Comparison of ENCODE assay signal across 17 cellular contexts in genomic region chrX:71625471-71625870, GRCh38. TPM values are rescaled to one million over a fixed set of nuclear protein-coding genes. Genes with fewer than 3 reads are reported as not detected.
DNase-seq lines count a peak whose midpoint lies in the region; ATAC-seq, FAIRE-seq and TF ChIP-seq lines count a peak whose summit lies in the region.
"Had no signal": no experiment of that assay in that cellular context is flagged by ENCODE, and none has a peak within 500 bp of the region (broad histone marks: within the 10 kb centered on the region; RNA-seq: fewer than 3 reads in every experiment).

No MANE protein-coding gene starts in this region.

- CTCF ChIA-PET in HepG2 (lab: Yijun Ruan, JAX; ENCODE audit: low intra/inter-chr PET ratio, low total read pairs) = no interaction called here

- H3K9ac ChIP-seq in HepG2 (ENCODE audit: insufficient read depth, low read depth, low read length) = no peak overlapping the region
- H3K9ac ChIP-seq: BLaER1 had no signal

- TF ChIP-seq RAD21 in HepG2 (CRISPR knock-in tag; IDR thresholded peaks at IDR 0.05) = no peak

- no peak overlapping the region for H3K4me3 ChIP-seq in HepG2 (replicated peaks in 1 of 3; ENCODE audit: insufficient read depth in 1 of 3, low read depth in 2 of 3, low read length in 3 of 3)
- H3K4me3 ChIP-seq in right lobe of liver = no peak overlapping the region
- H3K4me3 ChIP-seq in spleen = no peak overlapping the region
- H3K4me3 ChIP-seq: BLaER1 had no signal

- peaks cover 16% of the 10 kb centered on the region for H3K36me3 Mint-ChIP-seq in central memory CD8-positive, alpha-beta T cell (ENCODE audit: insufficient read depth)
- no peaks in the 10 kb centered on the region for H3K36me3 Mint-ChIP-seq in stimulated activated memory B cell treated with anti-CD40 and anti-IgM and Interleukin-4, amounts not matched to agents 10 μg/mL and 1 μg/mL and 100 μg/mL, for 72 hours
- H3K36me3 Mint-ChIP-seq: CD14-positive monocyte had no signal

- H3K27ac ChIP-seq in HepG2 (ENCODE audit: extremely low read length, insufficient read depth, low read length) = no peak overlapping the region
- H3K27ac ChIP-seq in right lobe of liver = no peak overlapping the region
- H3K27ac ChIP-seq in spleen = no peak overlapping the region
- H3K27ac ChIP-seq: BLaER1 had no signal

- no peaks in the 10 kb centered on the region for H3K27me3 ChIP-seq in HepG2 (ENCODE audit: control insufficient read depth in 1 of 2, insufficient read depth in 2 of 2, low read length in 2 of 2)
- no peaks in the 10 kb centered on the region for H3K27me3 ChIP-seq in right lobe of liver
- no peaks in the 10 kb centered on the region for H3K27me3 ChIP-seq in spleen (replicated peaks in 1 of 7)

- H3K79me2 ChIP-seq in HepG2 (ENCODE audit: insufficient read depth, low read length) = no peaks in the 10 kb centered on the region

- no peaks in the 10 kb centered on the region for H3K27me3 Mint-ChIP-seq in central memory CD8-positive, alpha-beta T cell
- no peaks in the 10 kb centered on the region for H3K27me3 Mint-ChIP-seq in stimulated activated memory B cell treated with anti-CD40 and anti-IgM and Interleukin-4, amounts not matched to agents 10 μg/mL and 1 μg/mL and 100 μg/mL, for 72 hours

- WGBS in HepG2 (ENCODE audit: low lambda C conversion rate) = 34% methylated on average over 5 of the region's 5 CpGs
- WGBS in right lobe of liver (ENCODE audit: insufficient coverage, low coverage, low lambda C conversion rate, missing lambda C conversion rate) = 73% methylated on average over 5 of the region's 5 CpGs
- WGBS in spleen, 5 donors = 78 to 90% (median 80%) methylated on average over 5 of the region's 5 CpGs

- ATAC-seq in HepG2 (no peak), right lobe of liver (no peak)
- ATAC-seq in central memory CD8-positive, alpha-beta T cell (replicated peaks; ENCODE audit: extremely low read depth, poor library complexity, severe bottlenecking) = no peak
- no peak for ATAC-seq in stimulated activated memory B cell treated with anti-CD40 and anti-IgM and Interleukin-4, amounts not matched to agents 10 μg/mL and 1 μg/mL and 100 μg/mL, for 72 hours

- H3K4me2 ChIP-seq in HepG2 (ENCODE audit: low read depth, low read length) = no peak overlapping the region
- H3K4me2 ChIP-seq: BLaER1 had no signal

- no peaks in the 10 kb centered on the region for H3K9me3 Mint-ChIP-seq in central memory CD8-positive, alpha-beta T cell
- no peaks in the 10 kb centered on the region for H3K9me3 Mint-ChIP-seq in stimulated activated memory B cell treated with anti-CD40 and anti-IgM and Interleukin-4, amounts not matched to agents 10 μg/mL and 1 μg/mL and 100 μg/mL, for 72 hours
- H3K9me3 Mint-ChIP-seq: CD14-positive monocyte had no signal

- H3K4me1 Mint-ChIP-seq in central memory CD8-positive, alpha-beta T cell = peaks cover 19% of the 10 kb centered on the region
- H3K4me1 Mint-ChIP-seq in stimulated activated memory B cell treated with anti-CD40 and anti-IgM and Interleukin-4, amounts not matched to agents 10 μg/mL and 1 μg/mL and 100 μg/mL, for 72 hours = peaks cover 51% of the 10 kb centered on the region

- no peak overlapping the region for H3K4me3 Mint-ChIP-seq in central memory CD8-positive, alpha-beta T cell
- H3K4me3 Mint-ChIP-seq in stimulated activated memory B cell treated with anti-CD40 and anti-IgM and Interleukin-4, amounts not matched to agents 10 μg/mL and 1 μg/mL and 100 μg/mL, for 72 hours = no peak overlapping the region
- H3K4me3 Mint-ChIP-seq: CD14-positive monocyte, H9 had no signal

- H2AFZ ChIP-seq in HepG2 (ENCODE audit: low read length) = no peak overlapping the region

- DNase-seq in HepG2 (ENCODE audit: low spot score) (peak; percentile 27), right lobe of liver (no peak), GM19239 (ENCODE audit: insufficient read length, low spot score) (no peak), spleen (no peak), NCI-H510A (lab: John Stamatoyannopoulos, UW) (no peak)
- DNase-seq in central memory CD8-positive, alpha-beta T cell (ENCODE audit: low spot score in 2 of 2) = no peak
- DNase-seq: ACHN; Calu3; CD4-positive, alpha-beta memory T cell; DMS79 treated with DMSO at 0.1 percent for 48 hours; GF-D8; H9 had no signal

- in situ Hi-C loops in HepG2 (cut with HindIII; ENCODE audit: extremely low pct_ligation_motif_present, low pct_unique_long_range_greater_than_20kb) = no loop called here

- intact Hi-C loops in HepG2 (cut with micrococcal nuclease; ENCODE audit: unreplicated experiment) (no loop called here), right lobe of liver (cut with DNase I) (no loop called here), spleen (cut with DNase I; ENCODE audit: low total_unique reads) (no loop called here)

- H3K4me1 ChIP-seq in HepG2 (ENCODE audit: insufficient read depth, low read length) = peaks cover 70% of the 10 kb centered on the region
- no peaks in the 10 kb centered on the region for H3K4me1 ChIP-seq in right lobe of liver
- peaks cover 18 to 62% (median 46%) of the 10 kb centered on the region in 6 donors for H3K4me1 ChIP-seq in spleen

- TF ChIP-seq CTCF in HepG2 (CRISPR knock-in tag; IDR thresholded peaks at IDR 0.05) (no peak), right lobe of liver (IDR thresholded peaks at IDR 0.05) (no peak), spleen (IDR thresholded peaks at IDR 0.05 in 8 of 11, conservative IDR thresholded peaks at IDR 0.05 in 3 of 11) (no peak)

- no peaks in the 10 kb centered on the region for H3K36me3 ChIP-seq in HepG2 (replicated peaks in 1 of 2; ENCODE audit: control insufficient read depth in 1 of 2, insufficient read depth in 2 of 2, low read length in 2 of 2)
- H3K36me3 ChIP-seq in right lobe of liver = no peaks in the 10 kb centered on the region
- H3K36me3 ChIP-seq in spleen = no peaks in the 10 kb centered on the region
- H3K36me3 ChIP-seq: BLaER1 had no signal

- TF ChIP-seq POLR2A in HepG2 (IDR thresholded peaks at IDR 0.05; ENCODE audit: insufficient read depth in 1 of 2, low read depth in 2 of 2, low read length in 2 of 2) = no peak
- TF ChIP-seq POLR2A in right lobe of liver (IDR thresholded peaks at IDR 0.05) = no peak
- no peak for TF ChIP-seq POLR2A in spleen (IDR thresholded peaks at IDR 0.05)

- TF ChIP-seq EP300 in HepG2 (IDR thresholded peaks at IDR 0.05; ENCODE audit: low read depth in 2 of 2, low read length in 2 of 2) = no peak
- TF ChIP-seq EP300 in HepG2 (CRISPR knock-in tag; IDR thresholded peaks at IDR 0.05; ENCODE audit: borderline replicate concordance) = no peak

- H4K20me1 ChIP-seq in HepG2 (ENCODE audit: insufficient read depth, low read length) = no peaks in the 10 kb centered on the region
- H4K20me1 ChIP-seq: BLaER1 had no signal

- peak overlapping the region; percentile 8 for H3K27ac Mint-ChIP-seq in central memory CD8-positive, alpha-beta T cell (ENCODE audit: low read depth)
- no peak overlapping the region for H3K27ac Mint-ChIP-seq in stimulated activated memory B cell treated with anti-CD40 and anti-IgM and Interleukin-4, amounts not matched to agents 10 μg/mL and 1 μg/mL and 100 μg/mL, for 72 hours

- FAIRE-seq in HepG2 (lab: Jason Lieb, UNC) = no peak
- FAIRE-seq in GM19239 (lab: Jason Lieb, UNC) = peak; percentile 67
- FAIRE-seq: A204.1, H1 had no signal

- no TSS peak for BruUV-seq in HepG2 (replicated peaks; lab: Mats Ljungman, UMichigan)

- H3K9me3 ChIP-seq in HepG2 (ENCODE audit: low read length) = no peaks in the 10 kb centered on the region
- no peaks in the 10 kb centered on the region for H3K9me3 ChIP-seq in right lobe of liver
- no peaks in the 10 kb centered on the region for H3K9me3 ChIP-seq in spleen

- POLR2A ChIA-PET in HepG2 (lab: Yijun Ruan, JAX) = no interaction called here

RNA-seq across cellular contexts. Expression of gene CXCR3, which starts 7.2 kb away (rescaled TPM):
- total RNA-seq in HepG2 (2016; rRNA removed; fragmentation: Illumina TruSeq; extraction: Trizol) = 0.17 and 0.18 TPM in 2 replicates
- total RNA-seq in HepG2 (2016; cell fraction: cytosol; rRNA removed; fragmentation: Illumina TruSeq; extraction: Trizol; ENCODE audit: low read depth) = 0.18 and 0.20 TPM in 2 replicates
- total RNA-seq in HepG2 (2016; cell fraction: insoluble cytoplasmic fraction; rRNA removed; fragmentation: Illumina TruSeq; extraction: Trizol) = 0.13 TPM in 1 of 2 replicates, not detected in the other
- 0.10 and 0.15 TPM in 2 replicates for total RNA-seq in HepG2 (2016; cell fraction: membrane; rRNA removed; fragmentation: Illumina TruSeq; extraction: Trizol)
- 0.22 and 0.37 TPM in 2 replicates for total RNA-seq in HepG2 (2016; cell fraction: nucleus; rRNA removed; fragmentation: Illumina TruSeq; extraction: Trizol)
- not detected in 2 replicates for polyA plus RNA-seq in HepG2 (2011; rRNA removed)
- not detected in 2 replicates for polyA plus RNA-seq in HepG2 (2011; cell fraction: cytosol; rRNA removed)
- polyA plus RNA-seq in HepG2 (2011; cell fraction: nucleus; rRNA removed) = 0.07 TPM in 1 of 2 replicates, not detected in the other
- polyA plus RNA-seq in HepG2 (2012) = not detected in 2 replicates
- 0.08 and 0.09 TPM in 2 replicates for polyA plus RNA-seq in HepG2 (2016; cell fraction: cytosol; fragmentation: Illumina TruSeq; extraction: Trizol; ENCODE audit: low read depth)
- 0.32 TPM in 1 of 2 replicates, not detected in the other for polyA plus RNA-seq in HepG2 (2016; cell fraction: insoluble cytoplasmic fraction; fragmentation: Illumina TruSeq; extraction: Trizol; ENCODE audit: low read depth)
- polyA plus RNA-seq in HepG2 (2016; cell fraction: membrane; fragmentation: Illumina TruSeq; extraction: Trizol; ENCODE audit: low read depth) = 0.15 and 0.27 TPM in 2 replicates
- polyA plus RNA-seq in HepG2 (2016; cell fraction: nucleus; fragmentation: Illumina TruSeq; extraction: Trizol; ENCODE audit: insufficient read depth, low read depth) = 0.28 and 0.29 TPM in 2 replicates
- polyA minus RNA-seq in HepG2 (2011; rRNA and poly(A)+ RNA removed; ENCODE audit: low replicate concordance) = 0.30 TPM in 1 of 2 replicates, not detected in the other
- not detected in 2 replicates for polyA minus RNA-seq in HepG2 (2011; cell fraction: cytosol; rRNA and poly(A)+ RNA removed)
- not detected in 2 replicates for polyA minus RNA-seq in HepG2 (2011; cell fraction: nucleus; rRNA and poly(A)+ RNA removed)
- total RNA-seq in right lobe of liver = under 1 TPM in 1 of 6 experiments, not detected in 5; 0.13 TPM
- 1 to 10 TPM; 5.6 to 9.4 (median 8.5) TPM for total RNA-seq in spleen
- polyA plus RNA-seq in spleen = 10 to 100 TPM in 1 of 3 donors, 1 to 10 TPM in 2; 4.4 to 13.9 (median 6.4) TPM
- total RNA-seq: Calu3, H1, H9 had no signal
- polyA plus RNA-seq: H1 had no signal

RNA-seq across cellular contexts. Expression of gene GCNA, which starts 47.2 kb away (rescaled TPM):
- total RNA-seq in HepG2 (2016; rRNA removed; fragmentation: Illumina TruSeq; extraction: Trizol) = 0.17 and 0.66 TPM in 2 replicates
- total RNA-seq in HepG2 (2016; cell fraction: cytosol; rRNA removed; fragmentation: Illumina TruSeq; extraction: Trizol; ENCODE audit: low read depth) = 0.35 and 0.51 TPM in 2 replicates
- total RNA-seq in HepG2 (2016; cell fraction: insoluble cytoplasmic fraction; rRNA removed; fragmentation: Illumina TruSeq; extraction: Trizol) = 0.27 and 0.32 TPM in 2 replicates
- 0.38 and 0.43 TPM in 2 replicates for total RNA-seq in HepG2 (2016; cell fraction: membrane; rRNA removed; fragmentation: Illumina TruSeq; extraction: Trizol)
- 0.62 and 0.69 TPM in 2 replicates for total RNA-seq in HepG2 (2016; cell fraction: nucleus; rRNA removed; fragmentation: Illumina TruSeq; extraction: Trizol)
- polyA plus RNA-seq in HepG2 (2011; rRNA removed) = 0.38 and 0.44 TPM in 2 replicates
- 0.09 and 0.12 TPM in 2 replicates for polyA plus RNA-seq in HepG2 (2011; cell fraction: cytosol; rRNA removed)
- 1.7 and 2.0 TPM in 2 replicates for polyA plus RNA-seq in HepG2 (2011; cell fraction: nucleus; rRNA removed)
- polyA plus RNA-seq in HepG2 (2012) = 0.27 and 0.55 TPM in 2 replicates
- polyA plus RNA-seq in HepG2 (2016; cell fraction: cytosol; fragmentation: Illumina TruSeq; extraction: Trizol; ENCODE audit: low read depth) = 0.05 and 0.11 TPM in 2 replicates
- 0.17 and 0.27 TPM in 2 replicates for polyA plus RNA-seq in HepG2 (2016; cell fraction: insoluble cytoplasmic fraction; fragmentation: Illumina TruSeq; extraction: Trizol; ENCODE audit: low read depth)
- polyA plus RNA-seq in HepG2 (2016; cell fraction: membrane; fragmentation: Illumina TruSeq; extraction: Trizol; ENCODE audit: low read depth) = 0.17 and 0.20 TPM in 2 replicates
- polyA plus RNA-seq in HepG2 (2016; cell fraction: nucleus; fragmentation: Illumina TruSeq; extraction: Trizol; ENCODE audit: insufficient read depth, low read depth) = 1.8 and 2.4 TPM in 2 replicates
- 0.48 and 0.96 TPM in 2 replicates for polyA minus RNA-seq in HepG2 (2011; rRNA and poly(A)+ RNA removed; ENCODE audit: low replicate concordance)
- not detected in 2 replicates for polyA minus RNA-seq in HepG2 (2011; cell fraction: cytosol; rRNA and poly(A)+ RNA removed)
- polyA minus RNA-seq in HepG2 (2011; cell fraction: nucleus; rRNA and poly(A)+ RNA removed) = 0.77 and 1.1 TPM in 2 replicates
- 1 to 10 TPM in 3 of 6 experiments, under 1 TPM in 3; 0.37 to 1.7 (median 0.95) TPM for total RNA-seq in right lobe of liver
- total RNA-seq in spleen = 10 to 100 TPM in 1 of 7 donors, 1 to 10 TPM in 6; 1.9 to 12.8 (median 4.4) TPM
- 1 to 10 TPM; 1.8 to 2.4 (median 1.9) TPM for polyA plus RNA-seq in spleen
